8 cellular contexts compared by ENCODE assay signal in genomic region chr1:100543640-100544039, GRCh38. TPM values are rescaled to one million over a fixed set of nuclear protein-coding genes. Genes with fewer than 3 reads are reported as not detected.
DNase-seq lines count a peak whose midpoint lies in the region; ATAC-seq and TF ChIP-seq lines count a peak whose summit lies in the region.

No MANE protein-coding gene starts in this region.

- H3K36me3 ChIP-seq in cardiac muscle cell: no peaks in the 10 kb centered on the region

- no peaks in the 10 kb centered on the region for H3K9me3 ChIP-seq in cardiac muscle cell (ENCODE audit: low read depth)

- peak; percentile 35 for TF ChIP-seq CTCF in cardiac muscle cell (IDR thresholded peaks at IDR 0.05; ENCODE audit: low read depth, low read length)
- peak; percentile 44; the same call in 1 of the 2 replicates for TF ChIP-seq CTCF in HFFc6 (IDR thresholded peaks at IDR 0.05)
- TF ChIP-seq CTCF in epithelial cell of esophagus (IDR thresholded peaks at IDR 0.05; ENCODE audit: insufficient read depth, low read depth, low read length, missing control alignments): peak; percentile 22

- H3K36me3 Mint-ChIP-seq in HFFc6 (ENCODE audit: low read depth): no peaks in the 10 kb centered on the region

- H3K4me3 Mint-ChIP-seq in HFFc6: no peak overlapping the region

- no peaks in the 10 kb centered on the region for H3K9me3 Mint-ChIP-seq in HFFc6

- H3K27me3 Mint-ChIP-seq in HFFc6 (ENCODE audit: insufficient read depth): peaks cover 38% of the 10 kb centered on the region

- intact Hi-C loops in Right ventricle myocardium inferior (cut with DNase I): no loop called here

- no peak for ATAC-seq in Right ventricle myocardium inferior

- peaks cover 48% of the 10 kb centered on the region for H3K27me3 ChIP-seq in cardiac muscle cell

- H3K4me3 ChIP-seq in cardiac muscle cell (no peak overlapping the region), epithelial cell of esophagus (ENCODE audit: low read length) (no peak overlapping the region)

- no peaks in the 10 kb centered on the region for H3K4me1 ChIP-seq in cardiac muscle cell (ENCODE audit: low read depth)

- DNase-seq in cardiac muscle cell (ENCODE audit: low read depth in 1 of 2, low spot score in 1 of 2) (no peak), Right ventricle myocardium inferior (ENCODE audit: missing footprints) (no peak), HFFc6 (no peak), NCI-H69 (lab: John Stamatoyannopoulos, UW) (peak; percentile 64), epithelial cell of esophagus (ENCODE audit: low read depth) (peak; percentile 41), GM03348 (ENCODE audit: low spot score) (no peak), NCI-H774 (lab: John Stamatoyannopoulos, UW) (no peak), NCI-H446 treated with DMSO at 0.1 percent for 48 hours (lab: John Stamatoyannopoulos, UW) (no peak)

- H3K27ac ChIP-seq in cardiac muscle cell: no peak overlapping the region

- H3K4me1 Mint-ChIP-seq in HFFc6 (ENCODE audit: low read depth): no peaks in the 10 kb centered on the region

- H3K27ac Mint-ChIP-seq in HFFc6: no peak overlapping the region

RNA-seq across cellular contexts. Expression of gene GPR88, which starts 5.7 kb away (rescaled TPM):
- 0.07 and 0.12 TPM in 2 replicates for total RNA-seq in cardiac muscle cell
- 0.10 and 0.42 TPM in 2 replicates for polyA plus RNA-seq in cardiac muscle cell
- total RNA-seq in Right ventricle myocardium inferior: not detected
- total RNA-seq in HFFc6 (2021; fragmentation: NEBNext Ultra II Directional; extraction: Animal tissue kit (Norgen Biotek cat#: 25700)): not detected

Comparison
In these comparisons a context has a peak if more than half of its experiments do, and no peak if none do; other contexts are left out.
1. DNase-seq: peak in NCI-H69 (single experiment) and epithelial cell of esophagus (single experiment); none in cardiac muscle cell (0 of 2), Right ventricle myocardium inferior (single experiment), HFFc6 (single experiment), GM03348 (single experiment), NCI-H774 (single experiment) and NCI-H446 treated with DMSO at 0.1 percent for 48 hours (single experiment).
2. Peak in every context shown above with its lines, with median percentiles within 50 percentile points of each other: CTCF ChIP-seq.